Comparison of ENCODE assay signal across 26 cellular contexts in genomic region chr11:113234888-113235287, GRCh38.
DNase-seq lines count a peak whose midpoint lies in the region; ATAC-seq, FAIRE-seq and TF ChIP-seq lines count a peak whose summit lies in the region.
"Had no signal": no experiment of that assay in that cellular context is flagged by ENCODE, and none has a peak within 500 bp of the region (broad histone marks: within the 10 kb centered on the region; RNA-seq: fewer than 3 reads in every experiment).

No MANE protein-coding gene starts in this region.

- H3K4me1 ChIP-seq in kidney (ENCODE audit: control insufficient read depth in 1 of 2, insufficient read depth in 1 of 2, low read depth in 1 of 2, low read length in 2 of 2), result no peaks in the 10 kb centered on the region
- H3K4me1 ChIP-seq: A549, Caco-2, HAP-1 had no signal

- no peaks in the 10 kb centered on the region for H3K9me3 ChIP-seq in kidney (ENCODE audit: control insufficient read depth in 1 of 2, low read length in 2 of 2)
- H3K9me3 ChIP-seq: A549, Caco-2, HAP-1 had no signal

- TF ChIP-seq CTCF in kidney (IDR thresholded peaks at IDR 0.05; ENCODE audit: borderline replicate concordance, extremely low read depth, insufficient read depth), result no peak

- peak; percentile 47 for DNase-seq in kidney
- DNase-seq in nucleus accumbens (lab: John Stamatoyannopoulos, UW), result peak in 36 of 56 donors; percentile 8 to 70 (median 36)
- no peak for DNase-seq in left ventricle myocardium superior
- DNase-seq in HPDE6-E6E7 (ENCODE audit: extremely low spot score), result no peak
- no peak for DNase-seq in activated naive CD4-positive, alpha-beta T cell treated with anti-CD3 and anti-CD28 coated beads, Interleukin-2, amount 50 U/mL, for 16 hours
- no peak for DNase-seq in KG1 (lab: John Stamatoyannopoulos, UW)
- DNase-seq: Caco-2; CD8-positive, alpha-beta T cell; GDM1; HFFc6; NCI-H1105 treated with DMSO at 0.1 percent for 48 hours; NCI-H146; NCI-H1930; NCI-H2107; NCI-H524; NCI-H748 treated with DMSO at 0.1 percent for 48 hours; SIG-M5 had no signal

- no peak overlapping the region for H3K9ac ChIP-seq in kidney (ENCODE audit: low read length in 2 of 2)

- intact Hi-C loops in kidney (cut with DNase I) (no loop called here), left ventricle myocardium superior (cut with micrococcal nuclease) (no loop called here)

- peak overlapping the region; percentile 83 for H3K27ac ChIP-seq in cingulate gyrus (ENCODE audit: low read depth, low read length)
- no peak overlapping the region for H3K27ac ChIP-seq in kidney (ENCODE audit: low read depth in 2 of 2, low read length in 2 of 2)
- H3K27ac ChIP-seq: A549, C4-2B had no signal

- H3K36me3 ChIP-seq in kidney (ENCODE audit: control insufficient read depth in 1 of 2, insufficient read depth in 2 of 2, low read length in 2 of 2), result no peaks in the 10 kb centered on the region
- H3K36me3 ChIP-seq: HAP-1 had no signal

- no peak for ATAC-seq in left ventricle myocardium superior
- ATAC-seq: A549; CD8-positive, alpha-beta T cell; GM12878; GM23338; K562 had no signal

- FAIRE-seq in kidney (lab: Jason Lieb, UNC), result no peak
- FAIRE-seq: A549, GM12878, HTR-8/SVneo, K562, RCC 7860 had no signal

- no peak overlapping the region for H3K4me3 ChIP-seq in kidney (ENCODE audit: low read length in 2 of 2)
- H3K4me3 ChIP-seq: A549, GM12878, GM23338, HAP-1, K562 had no signal

Comparison
In these comparisons a context has a peak if more than half of its experiments do, and no peak if none do; other contexts are left out.
1. DNase-seq: peak in kidney (single experiment) and nucleus accumbens (36 of 56); none in left ventricle myocardium superior (single experiment), HPDE6-E6E7 (single experiment), activated naive CD4-positive, alpha-beta T cell treated with anti-CD3 and anti-CD28 coated beads, Interleukin-2, amount 50 U/mL, for 16 hours (single experiment) and KG1 (single experiment).